1 cellular context compared by ENCODE assay signal in genomic region chr13:113907637-113908617, GRCh38.
A peak's percentile ranks its signal among the peaks of the same experiment; 100 is the strongest.
TF ChIP-seq lines count a peak whose summit lies in the region.

No MANE protein-coding gene starts in this region.

TF ChIP-seq in HEK293, 187 proteins besides CTCF, POLR2A, EP300 and RAD21 (continued from another document):
- peak; percentile 47; the same call in 1 of the 2 replicates for TF ChIP-seq PRDM6 (tag by site-specific recombination; IDR thresholded peaks at IDR 0.05)
- TF ChIP-seq SCRT2 (tag by site-specific recombination; IDR thresholded peaks at IDR 0.05), result 0 out of 2 replicates have a peak, but pooled peaks have one; percentile 10
- no peak for TF ChIP-seq ZNF311 (tag by site-specific recombination; IDR thresholded peaks at IDR 0.05; ENCODE audit: borderline replicate concordance)
- TF ChIP-seq ZNF501 (tag by site-specific recombination; IDR thresholded peaks at IDR 0.05), result no peak
- no peak for TF ChIP-seq MYNN (tag by site-specific recombination; IDR thresholded peaks at IDR 0.05; ENCODE audit: borderline replicate concordance)
- no peak for TF ChIP-seq ZNF223 (tag by site-specific recombination; IDR thresholded peaks at IDR 0.05)
